26 cellular contexts compared by ENCODE assay signal in the genomic region with DNA sequence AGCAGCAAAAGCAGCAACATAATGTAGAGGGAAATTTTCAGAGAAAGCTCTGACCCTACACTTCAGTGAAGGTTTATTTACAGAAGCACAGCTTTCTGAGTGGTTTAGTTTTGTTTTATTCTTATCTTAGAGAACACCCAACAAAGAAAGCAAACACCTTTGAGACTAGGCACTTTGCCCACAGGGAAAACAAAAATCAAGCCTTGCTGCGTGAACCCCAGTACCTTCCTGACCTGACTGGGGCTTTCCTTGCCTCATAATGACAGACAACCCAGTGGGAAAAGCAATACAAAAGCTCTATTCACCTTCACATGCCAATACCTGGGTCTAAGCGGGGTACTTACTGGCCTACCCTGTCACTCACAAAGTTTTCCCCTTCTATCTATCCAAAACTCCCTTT.
DNase-seq lines count a peak whose midpoint lies in the region; ATAC-seq and TF ChIP-seq lines count a peak whose summit lies in the region.
"Had no signal": no experiment of that assay in that cellular context is flagged by ENCODE, and none has a peak within 500 bp of the region (broad histone marks: within the 10 kb centered on the region; RNA-seq: fewer than 3 reads in every experiment).

No MANE protein-coding gene starts in this region.

- DNase-seq in GM23338 (ENCODE audit: low spot score) (peak; percentile 7), WTC11 (ENCODE audit: low spot score) (no peak), endodermal cell (no peak), lung (ENCODE audit: low spot score) (no peak), NOMO-1 (lab: John Stamatoyannopoulos, UW; ENCODE audit: unreplicated experiment in 2 of 2) (no peak), AG20443 (ENCODE audit: low spot score) (no peak)
- no peak for DNase-seq in activated CD8-positive, alpha-beta memory T cell treated with anti-CD3 and anti-CD28 coated beads, Interleukin-2, amount 10 ng/mL, durations not matched to agents 7 days and 5 days
- DNase-seq in naive thymus-derived CD4-positive, alpha-beta T cell, result no peak
- DNase-seq: 8988T; ACHN; CD4-positive, CD25-positive, alpha-beta regulatory T cell; GM23248; HCEC 1CT; Karpas-422; MV-4-11; NCI-H1105; NCI-H1436 treated with DMSO at 0.1 percent for 48 hours; NCI-H187 treated with DMSO at 0.1 percent for 48 hours; NCI-H446; NCI-H524 treated with DMSO at 0.1 percent for 48 hours; NCI-H774; SJCRH30 had no signal

- H3F3A ChIP-seq in GM23338 (replicated peaks; ENCODE audit: low read depth), result no peaks in the 10 kb centered on the region

- intact Hi-C loops in naive thymus-derived CD4-positive, alpha-beta T cell (cut with micrococcal nuclease), result no loop called here

- H3K9me3 Mint-ChIP-seq in GM23338 (peaks cover 2% of the 10 kb centered on the region; the same call in 1 of the 3 replicates), WTC11 (peaks cover 11% of the 10 kb centered on the region), endodermal cell (no peaks in the 10 kb centered on the region)
- H3K9me3 Mint-ChIP-seq in activated CD8-positive, alpha-beta memory T cell treated with anti-CD3 and anti-CD28 coated beads, Interleukin-2, amount 10 ng/mL, durations not matched to agents 7 days and 5 days (ENCODE audit: low read depth), result no peaks in the 10 kb centered on the region
- H3K9me3 Mint-ChIP-seq in naive thymus-derived CD4-positive, alpha-beta T cell, result peaks cover 0 to 10% (median 0%) of the 10 kb centered on the region in 11 donors

- H3K27me3 Mint-ChIP-seq in GM23338 (ENCODE audit: insufficient read depth, low read depth, poor library complexity) (peaks cover 2% of the 10 kb centered on the region), WTC11 (ENCODE audit: low read depth) (no peaks in the 10 kb centered on the region), endodermal cell (ENCODE audit: insufficient read depth) (no peaks in the 10 kb centered on the region)
- peaks cover 7% of the 10 kb centered on the region for H3K27me3 Mint-ChIP-seq in activated CD8-positive, alpha-beta memory T cell treated with anti-CD3 and anti-CD28 coated beads, Interleukin-2, amount 10 ng/mL, durations not matched to agents 7 days and 5 days
- H3K27me3 Mint-ChIP-seq in naive thymus-derived CD4-positive, alpha-beta T cell, result peaks cover 0 to 24% (median 13%) of the 10 kb centered on the region in 5 donors
- H3K27me3 Mint-ChIP-seq: CD4-positive, CD25-positive, alpha-beta regulatory T cell had no signal

- TF ChIP-seq CTCF in GM23338 (conservative IDR thresholded peaks at IDR 0.05; ENCODE audit: low read depth in 2 of 2) (no peak), WTC11 (IDR thresholded peaks at IDR 0.05) (no peak), endodermal cell (conservative IDR thresholded peaks at IDR 0.05) (no peak), lung (IDR thresholded peaks at IDR 0.05; ENCODE audit: control extremely low read depth, extremely low read depth) (no peak)

- H3K36me3 Mint-ChIP-seq in GM23338 (ENCODE audit: low read depth), result no peaks in the 10 kb centered on the region
- peaks cover 8% of the 10 kb centered on the region; the same call in 1 of the 2 replicates for H3K36me3 Mint-ChIP-seq in WTC11
- no peaks in the 10 kb centered on the region for H3K36me3 Mint-ChIP-seq in endodermal cell (ENCODE audit: low read depth)
- H3K36me3 Mint-ChIP-seq in activated CD8-positive, alpha-beta memory T cell treated with anti-CD3 and anti-CD28 coated beads, Interleukin-2, amount 10 ng/mL, durations not matched to agents 7 days and 5 days, result no peaks in the 10 kb centered on the region
- no peaks in the 10 kb centered on the region for H3K36me3 Mint-ChIP-seq in naive thymus-derived CD4-positive, alpha-beta T cell
- H3K36me3 Mint-ChIP-seq: CD4-positive, CD25-positive, alpha-beta regulatory T cell had no signal

- WGBS in endodermal cell (ENCODE audit: insufficient coverage in 1 of 2, insufficient read length in 1 of 2), 2 experiments, result 76 to 81% methylated on average over 2 of the region's 2 CpGs
- WGBS in lung, 2 donors, result 57 to 72% methylated on average over 2 of the region's 2 CpGs

- no peaks in the 10 kb centered on the region for H3K27me3 ChIP-seq in GM23338 (ENCODE audit: insufficient read depth)
- no peaks in the 10 kb centered on the region for H3K27me3 ChIP-seq in endodermal cell (ENCODE audit: control insufficient read depth, insufficient read depth, low read length, poor library complexity, severe bottlenecking)
- no peaks in the 10 kb centered on the region for H3K27me3 ChIP-seq in lung (ENCODE audit: control insufficient read depth, insufficient read depth)
- H3K27me3 ChIP-seq in naive thymus-derived CD4-positive, alpha-beta T cell (ENCODE audit: control insufficient read depth in 2 of 2, insufficient read depth in 2 of 2, low read length in 2 of 2), result no peaks in the 10 kb centered on the region
- H3K27me3 ChIP-seq: BLaER1, SJCRH30 had no signal

- peak overlapping the region; percentile 25; the same call in 1 of the 2 replicates for H3K27ac Mint-ChIP-seq in GM23338
- H3K27ac Mint-ChIP-seq in WTC11, result peak overlapping the region; percentile 17; the same call in 1 of the 2 replicates
- H3K27ac Mint-ChIP-seq in endodermal cell, result peak overlapping the region; percentile 15
- H3K27ac Mint-ChIP-seq in activated CD8-positive, alpha-beta memory T cell treated with anti-CD3 and anti-CD28 coated beads, Interleukin-2, amount 10 ng/mL, durations not matched to agents 7 days and 5 days, result no peak overlapping the region
- H3K27ac Mint-ChIP-seq in naive thymus-derived CD4-positive, alpha-beta T cell, result no peak overlapping the region
- H3K27ac Mint-ChIP-seq: CD4-positive, CD25-positive, alpha-beta regulatory T cell had no signal

- no peaks in the 10 kb centered on the region for H4K20me1 ChIP-seq in GM23338 (replicated peaks; ENCODE audit: insufficient read depth)
- H4K20me1 ChIP-seq: BLaER1 had no signal

- H3K4me1 ChIP-seq in GM23338 (ENCODE audit: insufficient read depth), result peaks cover 6% of the 10 kb centered on the region
- peaks cover 3% of the 10 kb centered on the region for H3K4me1 ChIP-seq in endodermal cell (ENCODE audit: control insufficient read depth, insufficient read depth, low read length)
- no peaks in the 10 kb centered on the region for H3K4me1 ChIP-seq in lung (ENCODE audit: control insufficient read depth in 2 of 2, insufficient read depth in 2 of 2, low read length in 2 of 2)
- no peaks in the 10 kb centered on the region for H3K4me1 ChIP-seq in naive thymus-derived CD4-positive, alpha-beta T cell (ENCODE audit: control insufficient read depth in 2 of 2, insufficient read depth in 2 of 2, low read length in 2 of 2)
- H3K4me1 ChIP-seq: BLaER1, SJCRH30 had no signal

- peak overlapping the region; percentile 88 for H2AFZ ChIP-seq in GM23338
- H2AFZ ChIP-seq: GM23248 had no signal

- POLR2A ChIA-PET in WTC11 (lab: Charles Lee), result no interaction called here
- POLR2A ChIA-PET in naive thymus-derived CD4-positive, alpha-beta T cell (lab: Charles Lee), result no interaction called here

- H3K27ac ChIP-seq in GM23338 (ENCODE audit: low read depth) (no peak overlapping the region), endodermal cell (ENCODE audit: low read depth, low read length) (no peak overlapping the region), lung (ENCODE audit: low read depth in 1 of 2, low read length in 1 of 2) (no peak overlapping the region)
- H3K27ac ChIP-seq in naive thymus-derived CD4-positive, alpha-beta T cell (ENCODE audit: low read depth, low read length), result no peak overlapping the region
- H3K27ac ChIP-seq: BLaER1, GM23248, SJCRH30 had no signal

- H3K79me2 ChIP-seq in GM23338 (replicated peaks; ENCODE audit: insufficient read depth), result no peaks in the 10 kb centered on the region

- CTCF ChIA-PET in WTC11 (lab: Charles Lee), result interaction anchor here (2.2 kb wide), 1 partner anchor 104 kb away, joined by 8 read pairs; no protein-coding TSS in a partner anchor
- CTCF ChIA-PET in activated CD8-positive, alpha-beta memory T cell treated with anti-CD3 and anti-CD28 coated beads, Interleukin-2, amount 10 ng/mL, durations not matched to agents 7 days and 5 days (lab: Charles Lee), result no interaction called here
- CTCF ChIA-PET in naive thymus-derived CD4-positive, alpha-beta T cell (lab: Charles Lee), result no interaction called here

- no peak overlapping the region for H3K4me3 ChIP-seq in GM23338
- H3K4me3 ChIP-seq in endodermal cell (ENCODE audit: low read length), result no peak overlapping the region
- H3K4me3 ChIP-seq in lung, result no peak overlapping the region
- no peak overlapping the region for H3K4me3 ChIP-seq in naive thymus-derived CD4-positive, alpha-beta T cell (ENCODE audit: low read length)
- H3K4me3 ChIP-seq: BLaER1, GM23248, SJCRH30 had no signal

- no peak overlapping the region for H3K9ac ChIP-seq in endodermal cell (ENCODE audit: extremely low read depth, low read length, poor library complexity, severe bottlenecking)
- H3K9ac ChIP-seq: BLaER1, GM23248 had no signal

- H3K4me3 Mint-ChIP-seq in GM23338 (no peak overlapping the region), WTC11 (no peak overlapping the region), endodermal cell (no peak overlapping the region)
- H3K4me3 Mint-ChIP-seq in activated CD8-positive, alpha-beta memory T cell treated with anti-CD3 and anti-CD28 coated beads, Interleukin-2, amount 10 ng/mL, durations not matched to agents 7 days and 5 days, result no peak overlapping the region
- no peak overlapping the region for H3K4me3 Mint-ChIP-seq in naive thymus-derived CD4-positive, alpha-beta T cell
- H3K4me3 Mint-ChIP-seq: CD4-positive, CD25-positive, alpha-beta regulatory T cell had no signal

- peaks cover 3% of the 10 kb centered on the region; the same call in 1 of the 2 replicates for H3K9me2 ChIP-seq in GM23338 (ENCODE audit: insufficient read depth)

- H3K9me3 ChIP-seq in endodermal cell (ENCODE audit: control insufficient read depth, low read length), result no peaks in the 10 kb centered on the region
- peaks cover 0 to 3% of the 10 kb centered on the region in 2 donors for H3K9me3 ChIP-seq in lung (ENCODE audit: control insufficient read depth in 2 of 2, insufficient read depth in 1 of 2, low read length in 1 of 2)
- H3K9me3 ChIP-seq in naive thymus-derived CD4-positive, alpha-beta T cell (ENCODE audit: control insufficient read depth in 2 of 3, low read length in 3 of 3), result no peaks in the 10 kb centered on the region
- H3K9me3 ChIP-seq: BLaER1, SJCRH30 had no signal

- H3K4me1 Mint-ChIP-seq in GM23338 (peaks cover 12% of the 10 kb centered on the region), WTC11 (peaks cover 22% of the 10 kb centered on the region), endodermal cell (peaks cover 16% of the 10 kb centered on the region)
- no peaks in the 10 kb centered on the region for H3K4me1 Mint-ChIP-seq in activated CD8-positive, alpha-beta memory T cell treated with anti-CD3 and anti-CD28 coated beads, Interleukin-2, amount 10 ng/mL, durations not matched to agents 7 days and 5 days
- H3K4me1 Mint-ChIP-seq in naive thymus-derived CD4-positive, alpha-beta T cell, result no peaks in the 10 kb centered on the region
- H3K4me1 Mint-ChIP-seq: CD4-positive, CD25-positive, alpha-beta regulatory T cell had no signal

- no peak overlapping the region for H3K4me2 ChIP-seq in GM23338
- H3K4me2 ChIP-seq: BLaER1 had no signal

- ATAC-seq in GM23338 (peak; percentile 91), WTC11 (peak; percentile 65), lung (ENCODE audit: insufficient read depth, low FRiP score) (peak; percentile 58)
- no peak for ATAC-seq in activated CD8-positive, alpha-beta memory T cell treated with anti-CD3 and anti-CD28 coated beads, Interleukin-2, amount 10 ng/mL, durations not matched to agents 7 days and 5 days
- no peak for ATAC-seq in naive thymus-derived CD4-positive, alpha-beta T cell
- ATAC-seq: HepG2, Right ventricle myocardium inferior, SK-N-SH treated with all-trans-retinoic acid at 6 μM for 48 hours had no signal

- H3K36me3 ChIP-seq in GM23338 (ENCODE audit: insufficient read depth) (no peaks in the 10 kb centered on the region), endodermal cell (ENCODE audit: control insufficient read depth, insufficient read depth, low read length) (no peaks in the 10 kb centered on the region), lung (ENCODE audit: control insufficient read depth in 2 of 2, insufficient read depth in 2 of 2, low read length in 2 of 2) (no peaks in the 10 kb centered on the region)
- no peaks in the 10 kb centered on the region for H3K36me3 ChIP-seq in naive thymus-derived CD4-positive, alpha-beta T cell (ENCODE audit: control insufficient read depth in 2 of 3, insufficient read depth in 3 of 3, low read length in 3 of 3)
- H3K36me3 ChIP-seq: BLaER1, SJCRH30 had no signal

Comparison
In these comparisons a context has a peak if more than half of its experiments do, and no peak if none do; other contexts are left out.
1. ATAC-seq: peak in GM23338 (single experiment), WTC11 (single experiment) and lung (single experiment); none in activated CD8-positive, alpha-beta memory T cell treated with anti-CD3 and anti-CD28 coated beads, Interleukin-2, amount 10 ng/mL, durations not matched to agents 7 days and 5 days (single experiment) and naive thymus-derived CD4-positive, alpha-beta T cell (single experiment).
2. H3K27ac Mint-ChIP-seq: peak in GM23338 (single experiment), WTC11 (single experiment) and endodermal cell (single experiment); none in activated CD8-positive, alpha-beta memory T cell treated with anti-CD3 and anti-CD28 coated beads, Interleukin-2, amount 10 ng/mL, durations not matched to agents 7 days and 5 days (single experiment) and naive thymus-derived CD4-positive, alpha-beta T cell (0 of 9).